ENCODE assay signal across 1 cellular context in genomic region chr20:50496773-50497375, GRCh38.
TF ChIP-seq lines count a peak whose summit lies in the region.

No MANE protein-coding gene starts in this region.

TF ChIP-seq in HCT116, 20 proteins besides CTCF, POLR2A, EP300 and RAD21 (continued from another document):
- no peak for TF ChIP-seq REST (IDR thresholded peaks at IDR 0.05; ENCODE audit: low read depth)
- TF ChIP-seq POLR2AphosphoS5 (IDR thresholded peaks at IDR 0.05; ENCODE audit: low read depth, low read length), result no peak
- TF ChIP-seq JUND (IDR thresholded peaks at IDR 0.05), result no peak
- TF ChIP-seq FOSL1 (IDR thresholded peaks at IDR 0.05; ENCODE audit: low read depth), result no peak
- no peak for TF ChIP-seq EZH2phosphoT487 (IDR thresholded peaks at IDR 0.05; ENCODE audit: borderline replicate concordance)
- no peak for TF ChIP-seq ZNF274 (IDR thresholded peaks at IDR 0.05; ENCODE audit: low read depth, low read length)
- TF ChIP-seq TCF7L2 (IDR thresholded peaks at IDR 0.05; ENCODE audit: borderline replicate concordance, extremely low read depth, insufficient read depth, insufficient read length), result no peak
- TF ChIP-seq SIN3A (IDR thresholded peaks at IDR 0.05; ENCODE audit: low read depth), result no peak
- TF ChIP-seq ELF1 (IDR thresholded peaks at IDR 0.05; ENCODE audit: borderline replicate concordance, low read depth), result no peak
TF ChIP-seq in HCT116: peak in this region for 0.
